ENCODE assay signal across 16 cellular contexts in genomic region chrX:118612290-118612689, GRCh38.
DNase-seq lines count a peak whose midpoint lies in the region; ATAC-seq and TF ChIP-seq lines count a peak whose summit lies in the region.
"Had no signal": no experiment of that assay in that cellular context is flagged by ENCODE, and none has a peak within 500 bp of the region (broad histone marks: within the 10 kb centered on the region; RNA-seq: fewer than 3 reads in every experiment).

No MANE protein-coding gene starts in this region.

- intact Hi-C loops in right lobe of liver (cut with DNase I), result no loop called here
- intact Hi-C loops in mammary epithelial cell (cut with micrococcal nuclease), result no loop called here

- H3K27ac ChIP-seq in right lobe of liver (no peak overlapping the region), mammary epithelial cell (ENCODE audit: insufficient read depth, low read depth, low read length) (no peak overlapping the region)
- H3K27ac ChIP-seq: C4-2B had no signal

- no peaks in the 10 kb centered on the region for H3K27me3 Mint-ChIP-seq in activated T-cell treated with anti-CD3 and anti-CD28 coated beads, Interleukin-2, amount 50 U/mL, for 72 hours (ENCODE audit: low read depth)
- H3K27me3 Mint-ChIP-seq: CD4-positive, alpha-beta T cell had no signal

- H3K27me3 ChIP-seq in right lobe of liver, result no peaks in the 10 kb centered on the region
- H3K27me3 ChIP-seq in mammary epithelial cell (ENCODE audit: insufficient read depth, low read length), result no peaks in the 10 kb centered on the region

- no peaks in the 10 kb centered on the region for H3K9me3 Mint-ChIP-seq in activated T-cell treated with anti-CD3 and anti-CD28 coated beads, Interleukin-2, amount 50 U/mL, for 72 hours
- H3K9me3 Mint-ChIP-seq in stimulated activated effector memory CD8-positive, alpha-beta T cell treated with anti-CD3 and anti-CD28 coated beads, Interleukin-12 subunit alpha, Interleukin-12 subunit beta, amount 100 ng/mL, for 72 hours, result no peaks in the 10 kb centered on the region
- H3K9me3 Mint-ChIP-seq: CD4-positive, alpha-beta T cell had no signal

- H3K4me1 Mint-ChIP-seq in activated T-cell treated with anti-CD3 and anti-CD28 coated beads, Interleukin-2, amount 50 U/mL, for 72 hours (ENCODE audit: low read depth), result no peaks in the 10 kb centered on the region
- H3K4me1 Mint-ChIP-seq in stimulated activated effector memory CD8-positive, alpha-beta T cell treated with anti-CD3 and anti-CD28 coated beads, Interleukin-12 subunit alpha, Interleukin-12 subunit beta, amount 100 ng/mL, for 72 hours, result no peaks in the 10 kb centered on the region

- no peaks in the 10 kb centered on the region for H3K79me2 ChIP-seq in mammary epithelial cell (ENCODE audit: insufficient read depth, low read length)

- H3K36me3 Mint-ChIP-seq in activated T-cell treated with anti-CD3 and anti-CD28 coated beads, Interleukin-2, amount 50 U/mL, for 72 hours (ENCODE audit: insufficient read depth in 2 of 2), result peaks cover 4 to 12% of the 10 kb centered on the region in 2 donors
- H3K36me3 Mint-ChIP-seq in stimulated activated effector memory CD8-positive, alpha-beta T cell treated with anti-CD3 and anti-CD28 coated beads, Interleukin-12 subunit alpha, Interleukin-12 subunit beta, amount 100 ng/mL, for 72 hours, result peaks cover 100% of the 10 kb centered on the region

- peak overlapping the region; percentile 61 for H3K27ac Mint-ChIP-seq in activated T-cell treated with anti-CD3 and anti-CD28 coated beads, Interleukin-2, amount 50 U/mL, for 72 hours
- H3K27ac Mint-ChIP-seq in stimulated activated effector memory CD8-positive, alpha-beta T cell treated with anti-CD3 and anti-CD28 coated beads, Interleukin-12 subunit alpha, Interleukin-12 subunit beta, amount 100 ng/mL, for 72 hours, result peak overlapping the region; percentile 57
- H3K27ac Mint-ChIP-seq: H9 had no signal

- no peaks in the 10 kb centered on the region for H3K4me1 ChIP-seq in right lobe of liver
- no peaks in the 10 kb centered on the region for H3K4me1 ChIP-seq in mammary epithelial cell (ENCODE audit: insufficient read depth, low read length)

- dilution Hi-C loops in mammary epithelial cell (cut with HindIII; ENCODE audit: low sequenced_read_pairs), result no loop called here

- CTCF ChIA-PET in mammary epithelial cell (lab: Charles Lee; ENCODE audit: low non-redundant PET), result no interaction called here

- H3K9me3 ChIP-seq in right lobe of liver, result no peaks in the 10 kb centered on the region
- no peaks in the 10 kb centered on the region for H3K9me3 ChIP-seq in mammary epithelial cell (replicated peaks; ENCODE audit: insufficient read depth, low read length)

- WGBS in right lobe of liver (ENCODE audit: insufficient coverage, low coverage, low lambda C conversion rate, missing lambda C conversion rate), result 31% methylated on average over 2 of the region's 2 CpGs
- 63% methylated on average over 2 of the region's 2 CpGs for WGBS in mammary epithelial cell (ENCODE audit: low coverage, missing lambda C conversion rate)

- ATAC-seq in activated T-cell treated with anti-CD3 and anti-CD28 coated beads, Interleukin-2, amount 50 U/mL, for 72 hours (replicated peaks in 1 of 2), result no peak
- peak; percentile 33 to 63 (median 52) for ATAC-seq in right lobe of liver
- no peak for ATAC-seq in stimulated activated effector memory CD8-positive, alpha-beta T cell treated with anti-CD3 and anti-CD28 coated beads, Interleukin-12 subunit alpha, Interleukin-12 subunit beta, amount 100 ng/mL, for 72 hours

- no peak for TF ChIP-seq POLR2A in right lobe of liver (IDR thresholded peaks at IDR 0.05)

- H3K9ac ChIP-seq in mammary epithelial cell (ENCODE audit: insufficient read depth, low read length), result no peak overlapping the region

- in situ Hi-C loops in mammary epithelial cell (cut with MboI; ENCODE audit: low sequenced_read_pairs in 2 of 2), result no loop called here

- no TSS peak for BruUV-seq in mammary epithelial cell (replicated peaks; lab: Mats Ljungman, UMichigan)

- no peak for TF ChIP-seq CTCF in right lobe of liver (IDR thresholded peaks at IDR 0.05)
- TF ChIP-seq CTCF in mammary epithelial cell (conservative IDR thresholded peaks at IDR 0.05 in 1 of 2, IDR thresholded peaks at IDR 0.05 in 1 of 2; ENCODE audit: extremely low read depth in 1 of 2, insufficient read depth in 1 of 2, low read depth in 1 of 2, low read length in 2 of 2), result no peak

- no peak overlapping the region for H3K4me3 Mint-ChIP-seq in activated T-cell treated with anti-CD3 and anti-CD28 coated beads, Interleukin-2, amount 50 U/mL, for 72 hours
- no peak overlapping the region for H3K4me3 Mint-ChIP-seq in stimulated activated effector memory CD8-positive, alpha-beta T cell treated with anti-CD3 and anti-CD28 coated beads, Interleukin-12 subunit alpha, Interleukin-12 subunit beta, amount 100 ng/mL, for 72 hours
- H3K4me3 Mint-ChIP-seq: CD4-positive, alpha-beta T cell; H9 had no signal

- H4K20me1 ChIP-seq in mammary epithelial cell (ENCODE audit: insufficient read depth, low read length), result no peaks in the 10 kb centered on the region

- H3K36me3 ChIP-seq in right lobe of liver (no peaks in the 10 kb centered on the region), mammary epithelial cell (ENCODE audit: insufficient read depth, low read length) (no peaks in the 10 kb centered on the region)

- H3K4me2 ChIP-seq in mammary epithelial cell (ENCODE audit: insufficient read depth, low read depth, low read length), result no peak overlapping the region

- H2AFZ ChIP-seq in mammary epithelial cell (ENCODE audit: low read depth, low read length), result no peak overlapping the region

- no peak for DNase-seq in activated T-cell treated with anti-CD3 and anti-CD28 coated beads, Interleukin-2, amount 50 U/mL, for 72 hours
- no peak for DNase-seq in activated T-cell treated with anti-CD3 and anti-CD28 coated beads, Interleukin-2, amount 50 U/mL, for 1 hour
- DNase-seq in NCI-H526 treated with DMSO at 0.1 percent for 48 hours (lab: John Stamatoyannopoulos, UW) (peak; percentile 7), right lobe of liver (no peak), mammary epithelial cell (no peak), UCSD-AML1 (lab: John Stamatoyannopoulos, UW; ENCODE audit: unreplicated experiment) (no peak), anterior cingulate cortex (lab: John Stamatoyannopoulos, UW) (no peak)
- no peak for DNase-seq in stimulated activated effector memory CD8-positive, alpha-beta T cell treated with anti-CD3 and anti-CD28 coated beads, Interleukin-12 subunit alpha, Interleukin-12 subunit beta, amount 100 ng/mL, for 72 hours (ENCODE audit: low spot score in 2 of 2)
- DNase-seq: 8988T; ACHN; CD4-positive, alpha-beta T cell; DMS153; DMS79; GDM1; H9 had no signal

- H3K4me3 ChIP-seq in right lobe of liver, result no peak overlapping the region
- no peak overlapping the region for H3K4me3 ChIP-seq in mammary epithelial cell (replicated peaks in 1 of 3; ENCODE audit: insufficient read depth in 1 of 3, low read depth in 2 of 3, low read length in 3 of 3)

Comparison
In these comparisons a context has a peak if more than half of its experiments do, and no peak if none do; other contexts are left out.
1. ATAC-seq: peak in right lobe of liver (4 of 4); none in activated T-cell treated with anti-CD3 and anti-CD28 coated beads, Interleukin-2, amount 50 U/mL, for 72 hours (0 of 2) and stimulated activated effector memory CD8-positive, alpha-beta T cell treated with anti-CD3 and anti-CD28 coated beads, Interleukin-12 subunit alpha, Interleukin-12 subunit beta, amount 100 ng/mL, for 72 hours (single experiment).